32 cellular contexts compared by ENCODE assay signal in genomic region chr12:90868626-90869025, GRCh38.
"Had no signal": no experiment of that assay in that cellular context is flagged by ENCODE, and none has a peak within 500 bp of the region (broad histone marks: within the 10 kb centered on the region; RNA-seq: fewer than 3 reads in every experiment).

No MANE protein-coding gene starts in this region.

- H3K36me3 ChIP-seq: adrenal gland, ascending aorta, brain microvascular endothelial cell, breast epithelium had no signal

- H3K27me3 ChIP-seq: adrenal gland, ascending aorta, body of pancreas, brain microvascular endothelial cell, breast epithelium had no signal

- H3K9me3 ChIP-seq: adrenal gland, ascending aorta, body of pancreas, breast epithelium had no signal

- H3K4me3 ChIP-seq: adrenal gland, ascending aorta, body of pancreas, breast epithelium had no signal

- DNase-seq: activated effector memory CD4-positive, alpha-beta T cell treated with anti-CD3 and anti-CD28 coated beads, Interleukin-2, amount 50 U/mL, for 16 hours; activated effector memory CD4-positive, alpha-beta T cell treated with Interleukin-2 at 50 U/mL for 16 hours; activated gamma-delta T cell; activated gamma-delta T cell treated with Interleukin-2 at 50 U/mL for 16 hours; activated naive CD4-positive, alpha-beta T cell; activated naive CD4-positive, alpha-beta T cell treated with anti-CD3 and anti-CD28 coated beads for 36 hours; activated naive CD4-positive, alpha-beta T cell treated with anti-CD3 and anti-CD28 coated beads, Interleukin-2, amount 10 ng/mL, durations not matched to agents 7 days and 5 days; activated naive CD4-positive, alpha-beta T cell treated with anti-CD3 and anti-CD28 coated beads, Interleukin-2, amount 50 U/mL, for 16 hours; activated naive CD4-positive, alpha-beta T cell treated with Interleukin-2 at 50 U/mL for 16 hours; activated naive CD8-positive, alpha-beta T cell treated with anti-CD3 and anti-CD28 coated beads for 36 hours; activated naive CD8-positive, alpha-beta T cell treated with anti-CD3 and anti-CD28 coated beads, Interleukin-2, amount 10 ng/mL, durations not matched to agents 7 days and 5 days; activated naive CD8-positive, alpha-beta T cell treated with anti-CD3 and anti-CD28 coated beads, Interleukin-2, amount 50 U/mL, for 24 hours; activated T-cell treated with anti-CD3 and anti-CD28 coated beads for 4 hours; activated T-cell treated with anti-CD3 and anti-CD28 coated beads, Interleukin-2, amount 50 U/mL, for 1 hour; activated T-cell treated with anti-CD3 and anti-CD28 coated beads, Interleukin-2, amount 50 U/mL, for 24 hours; activated T-cell treated with anti-CD3 and anti-CD28 coated beads, Interleukin-2, amount 50 U/mL, for 4 hours; activated T-cell treated with anti-CD3 and anti-CD28 coated beads, Interleukin-2, amount 50 U/mL, for 48 hours; activated T-cell treated with anti-CD3 and anti-CD28 coated beads, Interleukin-2, amount 50 U/mL, for 72 hours; adrenal gland; amniotic stem cell; amygdala; anterior cingulate cortex; aorta; body of pancreas; brain microvascular endothelial cell; caudate nucleus; central memory CD4-positive, alpha-beta T cell; cerebellar nuclear complex had no signal

- ATAC-seq: activated naive CD4-positive, alpha-beta T cell treated with anti-CD3 and anti-CD28 coated beads, Interleukin-2, amount 50 U/mL, for 72 hours; activated naive CD8-positive, alpha-beta T cell treated with anti-CD3 and anti-CD28 coated beads, Interleukin-2, amount 50 U/mL, for 24 hours; activated T-cell treated with anti-CD3 and anti-CD28 coated beads, Interleukin-2, amount 50 U/mL, for 4 hours; activated T-cell treated with anti-CD3 and anti-CD28 coated beads, Interleukin-2, amount 50 U/mL, for 72 hours; activated T-helper 17 cell treated with anti-CD3 and anti-CD28 coated beads, Interleukin-2, amount 50 U/mL, for 72 hours; body of pancreas had no signal

- H3K27ac ChIP-seq: adrenal gland, ascending aorta, body of pancreas, brain microvascular endothelial cell, breast epithelium had no signal

- H3K4me1 ChIP-seq: adrenal gland, ascending aorta, body of pancreas, breast epithelium had no signal
